Comparison of ENCODE assay signal across 18 cellular contexts in the genomic region with DNA sequence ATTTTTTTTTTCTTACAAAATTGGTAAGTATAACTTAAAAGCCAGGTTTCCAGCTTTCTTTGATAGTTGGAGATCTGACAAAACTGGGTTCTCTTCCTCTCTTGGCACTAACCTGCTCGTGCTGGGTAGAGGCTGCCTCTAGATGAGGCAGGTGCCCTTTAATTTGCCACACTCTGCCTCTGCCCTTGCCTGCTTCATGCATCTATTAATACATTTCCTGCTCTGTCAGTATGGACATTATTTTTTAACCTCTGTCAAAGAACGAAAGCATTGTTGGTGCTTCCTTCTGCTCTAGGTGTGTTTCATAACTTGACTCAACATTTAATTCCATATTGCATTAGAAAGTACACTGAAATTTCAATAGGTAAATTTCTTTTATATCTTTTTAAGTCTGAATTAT.
DNase-seq lines count a peak whose midpoint lies in the region; ATAC-seq and TF ChIP-seq lines count a peak whose summit lies in the region.
"Had no signal": no experiment of that assay in that cellular context is flagged by ENCODE, and none has a peak within 500 bp of the region (broad histone marks: within the 10 kb centered on the region; RNA-seq: fewer than 3 reads in every experiment).

No MANE protein-coding gene starts in this region.

- H3K4me3 ChIP-seq in IMR-90 (ENCODE audit: insufficient read depth, low read depth, low read length): no peak overlapping the region
- H3K4me3 ChIP-seq in MM.1S (ENCODE audit: low read length): no peak overlapping the region
- no peak overlapping the region for H3K4me3 ChIP-seq in OCI-LY7 (ENCODE audit: low read depth, low read length, poor library complexity, severe bottlenecking)
- H3K4me3 ChIP-seq: GM23248, HAP-1 had no signal

- H3K9ac ChIP-seq in IMR-90 (ENCODE audit: low read depth, low read length) (no peak overlapping the region), MM.1S (ENCODE audit: low read length) (no peak overlapping the region)
- H3K9ac ChIP-seq: GM23248 had no signal

- H4K8ac ChIP-seq in IMR-90 (ENCODE audit: low read depth in 2 of 2, low read length in 2 of 2): no peak overlapping the region

- no TSS peak for BruUV-seq in IMR-90 (replicated peaks; lab: Mats Ljungman, UMichigan)
- BruUV-seq in OCI-LY7 (replicated peaks; lab: Mats Ljungman, UMichigan): no TSS peak

- dilution Hi-C loops in IMR-90 (cut with HindIII; ENCODE audit: low sequenced_read_pairs, unreplicated experiment): no loop called here

- H3F3A ChIP-seq in MM.1S (ENCODE audit: insufficient read depth, low read length): peaks cover 11% of the 10 kb centered on the region

- DNase-seq in IMR-90 (no peak), MM.1S (peak; percentile 61), OCI-LY7 (ENCODE audit: low spot score) (peak; percentile 4), dermis microvascular lymphatic vessel endothelial cell (ENCODE audit: low read depth in 2 of 2) (peak; percentile 38 to 53), cerebellar cortex (ENCODE audit: low spot score) (no peak)
- no peak for DNase-seq in stimulated activated naive CD4-positive, alpha-beta T cell treated with Interleukin-2 at 50 U/mL for 16 hours (lab: John Stamatoyannopoulos, UW)
- DNase-seq in natural killer cell treated with Interleukin-12 subunit alpha and Interleukin-12 subunit beta and Interleukin-15 and Interleukin-18, amount 100 ng/mL, for 72 hours (ENCODE audit: low spot score): no peak
- DNase-seq in T-helper 2 cell treated with Interferon-gamma antibody and Interleukin-4, amounts not matched to agents 5 μg/mL and 100 μg/mL, for 36 hours (ENCODE audit: low spot score): no peak
- DNase-seq: AML-193; Caco-2; CD4-positive, alpha-beta T cell; DMS153; DMS79; GDM1; GM23248 had no signal

- H3K4me3 Mint-ChIP-seq in natural killer cell treated with Interleukin-12 subunit alpha and Interleukin-12 subunit beta and Interleukin-15 and Interleukin-18, amount 100 ng/mL, for 72 hours: no peak overlapping the region
- H3K4me3 Mint-ChIP-seq in T-helper 2 cell treated with Interferon-gamma antibody and Interleukin-4, amounts not matched to agents 5 μg/mL and 100 μg/mL, for 36 hours: no peak overlapping the region
- H3K4me3 Mint-ChIP-seq: CD4-positive, alpha-beta T cell had no signal

- no peak overlapping the region for H3K4ac ChIP-seq in IMR-90 (ENCODE audit: low read depth, low read length)

- TF ChIP-seq RAD21 in IMR-90 (IDR thresholded peaks at IDR 0.05; ENCODE audit: low read length): no peak

- H2AFZ ChIP-seq in IMR-90 (replicated peaks; ENCODE audit: low read length, poor library complexity): no peak overlapping the region
- H2AFZ ChIP-seq in MM.1S (ENCODE audit: low read length): no peak overlapping the region
- H2AFZ ChIP-seq in OCI-LY7 (ENCODE audit: low read length): no peak overlapping the region
- H2AFZ ChIP-seq: GM23248 had no signal

- H4K91ac ChIP-seq in IMR-90 (ENCODE audit: insufficient read depth, low read depth, low read length): no peak overlapping the region

- H2BK20ac ChIP-seq in IMR-90 (ENCODE audit: low read depth, low read length): 0 out of 2 replicates have a peak overlapping the region, but pooled peaks have one; percentile 65

- H4K5ac ChIP-seq in IMR-90 (ENCODE audit: low read depth, low read length): no peak overlapping the region

- H3K56ac ChIP-seq in IMR-90 (ENCODE audit: extremely low read depth, insufficient read depth, low read length): no peak overlapping the region

- H3K9me3 ChIP-seq in IMR-90 (ENCODE audit: control insufficient read depth, insufficient read depth, low read length) (no peaks in the 10 kb centered on the region), MM.1S (replicated peaks; ENCODE audit: insufficient read depth, low read length) (no peaks in the 10 kb centered on the region), OCI-LY7 (ENCODE audit: low read length) (no peaks in the 10 kb centered on the region)
- H3K9me3 ChIP-seq: Caco-2, HAP-1 had no signal

- CTCF ChIA-PET in IMR-90 (lab: Yijun Ruan, JAX): no interaction called here
- CTCF ChIA-PET in OCI-LY7 (lab: Charles Lee; ENCODE audit: unreplicated experiment): no interaction called here

- no peak for ATAC-seq in IMR-90 (ENCODE audit: low read depth)
- ATAC-seq in natural killer cell treated with Interleukin-12 subunit alpha and Interleukin-12 subunit beta and Interleukin-15 and Interleukin-18, amount 100 ng/mL, for 72 hours: no peak
- ATAC-seq: HepG2 had no signal

- H2BK5ac ChIP-seq in IMR-90 (ENCODE audit: low read depth, low read length, poor library complexity, severe bottlenecking): no peak overlapping the region

- no peak overlapping the region for H3K23ac ChIP-seq in IMR-90 (ENCODE audit: low read depth, low read length)

- H3K18ac ChIP-seq in IMR-90 (ENCODE audit: low read depth, low read length): no peak overlapping the region

- POLR2A ChIA-PET in IMR-90 (lab: Charles Lee; ENCODE audit: unreplicated experiment): no interaction called here
- POLR2A ChIA-PET in OCI-LY7 (lab: Charles Lee): interaction anchor here (0.7 kb wide), 1 partner anchor 483 kb away, joined by 3 read pairs; no protein-coding TSS in a partner anchor

- TF ChIP-seq POLR2A in IMR-90 (IDR thresholded peaks at IDR 0.05; ENCODE audit: low read depth, low read length): no peak

- in situ Hi-C loops in IMR-90 (cut with MboI; ENCODE audit: low sequenced_read_pairs): no loop called here

- peaks cover 3% of the 10 kb centered on the region; the same call in 1 of the 2 replicates for H3K4me1 ChIP-seq in IMR-90 (ENCODE audit: control insufficient read depth, insufficient read depth, low read length)
- H3K4me1 ChIP-seq in MM.1S (ENCODE audit: low read length): peaks cover 26% of the 10 kb centered on the region
- H3K4me1 ChIP-seq in OCI-LY7 (ENCODE audit: insufficient read depth, low read length, poor library complexity, severe bottlenecking): peaks cover 4% of the 10 kb centered on the region
- H3K4me1 ChIP-seq: Caco-2 had no signal

- no peaks in the 10 kb centered on the region for H3K9me3 Mint-ChIP-seq in natural killer cell treated with Interleukin-12 subunit alpha and Interleukin-12 subunit beta and Interleukin-15 and Interleukin-18, amount 100 ng/mL, for 72 hours
- H3K9me3 Mint-ChIP-seq in T-helper 2 cell treated with Interferon-gamma antibody and Interleukin-4, amounts not matched to agents 5 μg/mL and 100 μg/mL, for 36 hours: no peaks in the 10 kb centered on the region
- H3K9me3 Mint-ChIP-seq: CD4-positive, alpha-beta T cell had no signal

- H3K9me2 ChIP-seq in MM.1S (replicated peaks; ENCODE audit: insufficient read depth, low read length): no peaks in the 10 kb centered on the region
- H3K9me2 ChIP-seq in OCI-LY7 (ENCODE audit: insufficient read depth, low read length): no peaks in the 10 kb centered on the region

- H3K36me3 Mint-ChIP-seq in natural killer cell treated with Interleukin-12 subunit alpha and Interleukin-12 subunit beta and Interleukin-15 and Interleukin-18, amount 100 ng/mL, for 72 hours: no peaks in the 10 kb centered on the region
- H3K36me3 Mint-ChIP-seq in T-helper 2 cell treated with Interferon-gamma antibody and Interleukin-4, amounts not matched to agents 5 μg/mL and 100 μg/mL, for 36 hours (ENCODE audit: low read depth): no peaks in the 10 kb centered on the region

- H3K36me3 ChIP-seq in IMR-90 (ENCODE audit: control insufficient read depth, insufficient read depth, low read length) (no peaks in the 10 kb centered on the region), MM.1S (replicated peaks; ENCODE audit: insufficient read depth, low read length) (no peaks in the 10 kb centered on the region), OCI-LY7 (ENCODE audit: insufficient read depth, low read length) (no peaks in the 10 kb centered on the region)
- H3K36me3 ChIP-seq: HAP-1 had no signal

- no peaks in the 10 kb centered on the region for H3K79me2 ChIP-seq in MM.1S (ENCODE audit: low read length)
- no peaks in the 10 kb centered on the region for H3K79me2 ChIP-seq in OCI-LY7 (ENCODE audit: insufficient read depth, low read depth, low read length)

- H3K9me1 ChIP-seq in IMR-90 (ENCODE audit: insufficient read depth, low read length): peaks cover 3% of the 10 kb centered on the region; the same call in 1 of the 2 replicates

- no peak overlapping the region for H3K27ac Mint-ChIP-seq in natural killer cell treated with Interleukin-12 subunit alpha and Interleukin-12 subunit beta and Interleukin-15 and Interleukin-18, amount 100 ng/mL, for 72 hours
- H3K27ac Mint-ChIP-seq in T-helper 2 cell treated with Interferon-gamma antibody and Interleukin-4, amounts not matched to agents 5 μg/mL and 100 μg/mL, for 36 hours: no peak overlapping the region
- H3K27ac Mint-ChIP-seq: CD4-positive, alpha-beta T cell had no signal

- H2BK120ac ChIP-seq in IMR-90 (ENCODE audit: low read depth, low read length): no peak overlapping the region

- no peak overlapping the region for H2BK15ac ChIP-seq in IMR-90 (ENCODE audit: low read depth, low read length)

- no peaks in the 10 kb centered on the region for H3K79me1 ChIP-seq in IMR-90 (ENCODE audit: low read depth in 1 of 2, low read length in 2 of 2)

- intact Hi-C loops in IMR-90 (cut with micrococcal nuclease) (no loop called here), OCI-LY7 (cut with micrococcal nuclease; ENCODE audit: unreplicated experiment) (no loop called here)

- peaks cover 0 to 5% of the 10 kb centered on the region in 2 donors for H3K27me3 Mint-ChIP-seq in natural killer cell treated with Interleukin-12 subunit alpha and Interleukin-12 subunit beta and Interleukin-15 and Interleukin-18, amount 100 ng/mL, for 72 hours
- H3K27me3 Mint-ChIP-seq in T-helper 2 cell treated with Interferon-gamma antibody and Interleukin-4, amounts not matched to agents 5 μg/mL and 100 μg/mL, for 36 hours (ENCODE audit: low read depth): no peaks in the 10 kb centered on the region
- H3K27me3 Mint-ChIP-seq: CD4-positive, alpha-beta T cell had no signal

- H3K27me3 ChIP-seq in IMR-90 (ENCODE audit: control insufficient read depth, insufficient read depth, low read length): no peaks in the 10 kb centered on the region
- no peaks in the 10 kb centered on the region for H3K27me3 ChIP-seq in MM.1S (replicated peaks; ENCODE audit: insufficient read depth, low read length)

- H3K4me2 ChIP-seq in IMR-90 (ENCODE audit: low read depth, low read length) (no peak overlapping the region), MM.1S (ENCODE audit: low read depth, low read length) (peak overlapping the region; percentile 0; the same call in 1 of the 2 replicates), OCI-LY7 (ENCODE audit: low read length) (no peak overlapping the region)

- H3K4me1 Mint-ChIP-seq in natural killer cell treated with Interleukin-12 subunit alpha and Interleukin-12 subunit beta and Interleukin-15 and Interleukin-18, amount 100 ng/mL, for 72 hours (ENCODE audit: low read depth in 2 of 2): no peaks in the 10 kb centered on the region
- H3K4me1 Mint-ChIP-seq in T-helper 2 cell treated with Interferon-gamma antibody and Interleukin-4, amounts not matched to agents 5 μg/mL and 100 μg/mL, for 36 hours (ENCODE audit: low read depth): no peaks in the 10 kb centered on the region

- H4K20me1 ChIP-seq in IMR-90 (ENCODE audit: insufficient read depth, low read length): no peaks in the 10 kb centered on the region
- no peaks in the 10 kb centered on the region for H4K20me1 ChIP-seq in MM.1S (ENCODE audit: insufficient read depth, low read length)
- no peaks in the 10 kb centered on the region for H4K20me1 ChIP-seq in OCI-LY7 (ENCODE audit: insufficient read depth, low read length)

- no peak overlapping the region for H3K27ac ChIP-seq in IMR-90 (ENCODE audit: insufficient read depth, low read length)
- H3K27ac ChIP-seq in MM.1S (ENCODE audit: low read length): no peak overlapping the region
- no peak overlapping the region for H3K27ac ChIP-seq in OCI-LY7 (ENCODE audit: low read depth, low read length, poor library complexity, severe bottlenecking)
- H3K27ac ChIP-seq: C4-2B, GM23248 had no signal

- H3K14ac ChIP-seq in IMR-90 (replicated peaks; ENCODE audit: low read depth, low read length): no peak overlapping the region

- no peak overlapping the region for H2AK5ac ChIP-seq in IMR-90 (ENCODE audit: low read depth, low read length)

- no CpG with 5 or more reads among the region's 2 CpGs for WGBS in IMR-90 (ENCODE audit: extremely low coverage in 2 of 2, insufficient read length in 1 of 2), 2 experiments

- no peak for TF ChIP-seq CTCF in IMR-90 (conservative IDR thresholded peaks at IDR 0.05; ENCODE audit: low read depth, low read length)
- no peak for TF ChIP-seq CTCF in MM.1S (IDR thresholded peaks at IDR 0.05; ENCODE audit: low read length)
- no peak for TF ChIP-seq CTCF in OCI-LY7 (conservative IDR thresholded peaks at IDR 0.05; ENCODE audit: low read length)

- H2AK9ac ChIP-seq in IMR-90 (replicated peaks; ENCODE audit: low read depth, low read length, poor library complexity): no peak overlapping the region

Comparison
In these comparisons a context has a peak if more than half of its experiments do, and no peak if none do; other contexts are left out.
1. DNase-seq: peak in MM.1S (single experiment), OCI-LY7 (single experiment) and dermis microvascular lymphatic vessel endothelial cell (2 of 2); none in IMR-90 (single experiment), stimulated activated naive CD4-positive, alpha-beta T cell treated with Interleukin-2 at 50 U/mL for 16 hours (single experiment), natural killer cell treated with Interleukin-12 subunit alpha and Interleukin-12 subunit beta and Interleukin-15 and Interleukin-18, amount 100 ng/mL, for 72 hours (single experiment), T-helper 2 cell treated with Interferon-gamma antibody and Interleukin-4, amounts not matched to agents 5 μg/mL and 100 μg/mL, for 36 hours (single experiment) and cerebellar cortex (single experiment).